ENCODE assay signal across 19 cellular contexts in the genomic region with DNA sequence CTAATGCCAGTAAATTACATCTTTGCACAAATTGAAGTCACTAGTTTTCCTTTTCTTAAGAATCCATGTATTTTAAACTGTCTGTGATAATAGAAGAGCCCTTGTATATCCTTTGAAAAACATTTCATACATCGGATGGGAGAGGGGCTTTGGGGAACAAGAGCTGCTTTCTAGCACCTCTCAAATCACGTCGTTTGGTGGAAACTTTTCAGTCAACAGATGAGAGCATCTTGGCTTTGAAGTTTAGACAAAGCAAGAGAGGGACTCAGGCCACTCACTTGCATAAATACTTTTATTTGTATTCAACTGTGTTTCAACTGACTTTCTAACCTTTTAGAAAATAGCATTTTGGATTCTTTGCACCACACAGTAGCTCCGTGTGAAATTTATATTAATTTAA.
"Had no signal": no experiment of that assay in that cellular context is flagged by ENCODE, and none has a peak within 500 bp of the region (broad histone marks: within the 10 kb centered on the region; RNA-seq: fewer than 3 reads in every experiment).

No MANE protein-coding gene starts in this region.

- H3K27ac Mint-ChIP-seq: naive thymus-derived CD8-positive, alpha-beta T cell; progenitor cell of endocrine pancreas; stimulated activated memory B cell treated with anti-CD40 and anti-IgM and Interleukin-4, amounts not matched to agents 10 μg/mL and 1 μg/mL and 100 μg/mL, for 72 hours; stimulated activated naive CD8-positive, alpha-beta T cell treated with anti-CD3 and anti-CD28 coated beads, Interleukin-15, Interleukin-2, amounts not matched to agents 100 ng/mL and 50 ng/mL, for 24 hours had no signal

- H3K36me3 ChIP-seq: gastrocnemius medialis, pancreas, thoracic aorta, transverse colon had no signal

- H3K9me3 Mint-ChIP-seq: stimulated activated memory B cell treated with anti-CD40 and anti-IgM and Interleukin-4, amounts not matched to agents 10 μg/mL and 1 μg/mL and 100 μg/mL, for 72 hours; stimulated activated naive CD8-positive, alpha-beta T cell treated with anti-CD3 and anti-CD28 coated beads, Interleukin-15, Interleukin-2, amounts not matched to agents 100 ng/mL and 50 ng/mL, for 24 hours had no signal

- H3K4me3 ChIP-seq: coronary artery, gastrocnemius medialis, mucosa of descending colon, pancreas, thoracic aorta, transverse colon had no signal

- H3K4me3 Mint-ChIP-seq: naive thymus-derived CD8-positive, alpha-beta T cell; neural crest cell; stimulated activated memory B cell treated with anti-CD40 and anti-IgM and Interleukin-4, amounts not matched to agents 10 μg/mL and 1 μg/mL and 100 μg/mL, for 72 hours; stimulated activated naive CD8-positive, alpha-beta T cell treated with anti-CD3 and anti-CD28 coated beads, Interleukin-15, Interleukin-2, amounts not matched to agents 100 ng/mL and 50 ng/mL, for 24 hours had no signal

- ATAC-seq: esophagus mucosa; gastrocnemius medialis; mucosa of descending colon; naive thymus-derived CD8-positive, alpha-beta T cell; pancreas; right cardiac atrium; stimulated activated memory B cell treated with anti-CD40 and anti-IgM and Interleukin-4, amounts not matched to agents 10 μg/mL and 1 μg/mL and 100 μg/mL, for 72 hours had no signal

- DNase-seq: central memory CD4-positive, alpha-beta T cell; effector CD4-positive, alpha-beta T cell; gastrocnemius medialis; kidney glomerular epithelial cell; mucosa of descending colon; naive thymus-derived CD8-positive, alpha-beta T cell; occipital lobe; pancreas; right cardiac atrium; stimulated activated CD4-positive, alpha-beta T cell treated with anti-CD3 and anti-CD28 coated beads, Interleukin-1b, Interleukin-23, amount 100 ng/mL, for 48 hours; stimulated activated CD4-positive, alpha-beta T cell treated with anti-CD3 and anti-CD28 coated beads, Interleukin-4, amount 100 ng/mL, for 24 hours; transverse colon had no signal

- H3K9me3 ChIP-seq: gastrocnemius medialis, mucosa of descending colon, pancreas, thoracic aorta, transverse colon had no signal

- H3K4me1 ChIP-seq: gastrocnemius medialis, pancreas, transverse colon had no signal

- H3K27me3 ChIP-seq: gastrocnemius medialis, pancreas, transverse colon had no signal

- H3K36me3 Mint-ChIP-seq: naive thymus-derived CD8-positive, alpha-beta T cell; stimulated activated memory B cell treated with anti-CD40 and anti-IgM and Interleukin-4, amounts not matched to agents 10 μg/mL and 1 μg/mL and 100 μg/mL, for 72 hours had no signal

- H3K4me1 Mint-ChIP-seq: naive thymus-derived CD8-positive, alpha-beta T cell; stimulated activated memory B cell treated with anti-CD40 and anti-IgM and Interleukin-4, amounts not matched to agents 10 μg/mL and 1 μg/mL and 100 μg/mL, for 72 hours had no signal

- H3K27me3 Mint-ChIP-seq: naive thymus-derived CD8-positive, alpha-beta T cell; stimulated activated memory B cell treated with anti-CD40 and anti-IgM and Interleukin-4, amounts not matched to agents 10 μg/mL and 1 μg/mL and 100 μg/mL, for 72 hours; stimulated activated naive CD8-positive, alpha-beta T cell treated with anti-CD3 and anti-CD28 coated beads, Interleukin-15, Interleukin-2, amounts not matched to agents 100 ng/mL and 50 ng/mL, for 24 hours had no signal

- H3K27ac ChIP-seq: coronary artery, gastrocnemius medialis, pancreas, thoracic aorta, transverse colon had no signal
